8 cellular contexts compared by ENCODE assay signal in the genomic region with DNA sequence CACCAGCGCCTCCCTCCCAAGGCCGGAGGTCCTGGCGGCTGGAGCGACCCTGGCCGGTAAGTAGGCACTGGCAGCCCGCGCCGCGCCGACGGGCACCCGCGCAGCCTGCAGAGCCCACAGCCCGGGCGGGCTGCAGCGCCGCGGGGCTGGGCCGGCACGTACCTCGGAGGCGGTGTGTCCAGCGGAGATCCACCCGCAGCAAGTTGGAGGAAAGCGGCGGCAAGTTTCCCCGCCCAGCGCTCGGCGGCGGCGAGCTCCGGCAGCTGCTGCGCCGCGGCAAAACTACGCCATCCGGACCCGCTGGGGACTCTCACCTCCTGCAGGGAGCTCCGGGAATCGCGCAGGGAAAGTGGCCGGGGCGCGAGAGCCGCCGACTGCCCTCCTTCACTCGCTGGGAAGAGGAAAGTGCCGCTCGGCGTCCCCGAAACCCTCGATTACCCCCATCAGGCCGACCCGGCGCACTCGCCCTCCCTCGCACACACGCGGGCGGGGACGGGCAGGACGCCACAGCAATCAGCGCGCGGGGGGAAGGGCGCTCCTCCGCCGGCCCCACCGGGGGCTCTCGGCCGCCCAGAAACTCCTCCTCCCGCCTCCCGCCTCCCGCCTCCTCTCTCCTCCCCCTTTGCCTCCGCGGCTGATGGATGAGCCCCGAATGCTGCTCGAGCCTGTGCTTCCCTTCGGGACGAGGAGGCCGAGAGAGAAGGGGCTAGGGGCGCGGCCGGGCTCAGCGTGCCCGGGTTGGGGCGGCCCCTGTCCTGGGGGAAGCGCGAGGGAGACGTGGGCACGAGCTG. TPM values are rescaled to one million over a fixed set of nuclear protein-coding genes. Genes with fewer than 3 reads are reported as not detected.
DNase-seq lines count a peak whose midpoint lies in the region; ATAC-seq and TF ChIP-seq lines count a peak whose summit lies in the region.

A gene (minus strand): TSS at position 436 of the 791 bp plus-strand sequence. CDS start 24,620 bp downstream, outside the sequence.

- peaks cover 37% of the 10 kb centered on the region for H3K4me1 ChIP-seq in CD4-positive, alpha-beta memory T cell (ENCODE audit: insufficient read depth, low read length)
- peaks cover 13 to 56% (median 52%) of the 10 kb centered on the region in 4 donors for H3K4me1 ChIP-seq in esophagus muscularis mucosa

- POLR2A ChIA-PET in CD4-positive, alpha-beta memory T cell (lab: Charles Lee; ENCODE audit: partially characterized antibody), result interaction anchor here (0.6 to 5.5 kb wide), 17 partner anchors 10 to 864 kb away, joined by 3 to 49 read pairs (median 4); a partner anchor contains a TSS

- no peaks in the 10 kb centered on the region for H3K9me3 ChIP-seq in CD4-positive, alpha-beta memory T cell (ENCODE audit: control insufficient read depth in 1 of 2, low read length in 2 of 2)
- no peaks in the 10 kb centered on the region for H3K9me3 ChIP-seq in esophagus muscularis mucosa

- H3K36me3 Mint-ChIP-seq in CD4-positive, alpha-beta memory T cell, result peaks cover 0 to 14% of the 10 kb centered on the region in 2 donors
- H3K36me3 Mint-ChIP-seq in activated T-cell treated with anti-CD3 and anti-CD28 coated beads, Interleukin-2, amount 50 U/mL, for 72 hours (ENCODE audit: insufficient read depth in 2 of 2), result peaks cover 0 to 2% of the 10 kb centered on the region in 2 donors

- CTCF ChIA-PET in CD4-positive, alpha-beta memory T cell (lab: Charles Lee; ENCODE audit: partially characterized antibody), result interaction anchor here (0.7 to 4.6 kb wide), 18 partner anchors 12 to 604 kb away, joined by 3 to 73 read pairs (median 5); no protein-coding TSS in a partner anchor

- intact Hi-C loops in CD4-positive, alpha-beta memory T cell (cut with micrococcal nuclease), result loop anchor here (1.0 kb wide), 1 partner anchor 330 kb away; no protein-coding TSS in a partner anchor
- intact Hi-C loops in esophagus muscularis mucosa (cut with DNase I), result loop anchor here (5.0 kb wide), 1 partner anchor 154 kb away; no protein-coding TSS in a partner anchor

- H3K4me3 ChIP-seq in CD4-positive, alpha-beta memory T cell (ENCODE audit: low read length in 2 of 2), result peak within 1 kb of the TSS; percentile 67 to 87
- H3K4me3 ChIP-seq in HL-60 (replicated peaks; ENCODE audit: insufficient read depth, low read length), result peak within 1 kb of the TSS; percentile 47
- H3K4me3 ChIP-seq in esophagus muscularis mucosa, result peak within 1 kb of the TSS; percentile 72 to 88 (median 83)

- TF ChIP-seq EP300 in esophagus muscularis mucosa (IDR thresholded peaks at IDR 0.05), result no peak

- H3K27me3 Mint-ChIP-seq in CD4-positive, alpha-beta memory T cell, result no peaks in the 10 kb centered on the region
- peaks cover 20% of the 10 kb centered on the region for H3K27me3 Mint-ChIP-seq in activated T-cell treated with anti-CD3 and anti-CD28 coated beads, Interleukin-2, amount 50 U/mL, for 72 hours (ENCODE audit: low read depth)

- H3K4me3 Mint-ChIP-seq in CD4-positive, alpha-beta memory T cell, result peak within 1 kb of the TSS; percentile 94 to 99 (median 97)
- H3K4me3 Mint-ChIP-seq in activated T-cell treated with anti-CD3 and anti-CD28 coated beads, Interleukin-2, amount 50 U/mL, for 72 hours, result peak within 1 kb of the TSS; percentile 95

- ATAC-seq in GM19455 (IDR thresholded peaks at IDR 0.05; ENCODE audit: unreplicated experiment), result peak; percentile 79
- ATAC-seq in activated T-cell treated with anti-CD3 and anti-CD28 coated beads, Interleukin-2, amount 50 U/mL, for 72 hours (replicated peaks in 1 of 2), result peak; percentile 78 to 79

- peak within 1 kb of the TSS; percentile 65 for H3K27ac ChIP-seq in CD4-positive, alpha-beta memory T cell (ENCODE audit: low read depth, low read length)
- H3K27ac ChIP-seq in HL-60 (replicated peaks), result no peak within 1 kb of the TSS
- peak within 1 kb of the TSS; percentile 92 to 99 (median 98) for H3K27ac ChIP-seq in esophagus muscularis mucosa (replicated peaks in 1 of 4)

- no peaks in the 10 kb centered on the region for H3K36me3 ChIP-seq in CD4-positive, alpha-beta memory T cell (ENCODE audit: insufficient read depth, low read length)
- no peaks in the 10 kb centered on the region for H3K36me3 ChIP-seq in esophagus muscularis mucosa

- TF ChIP-seq CTCF in HL-60 (IDR thresholded peaks at IDR 0.05; ENCODE audit: insufficient read depth, low read length), result no peak
- peak; percentile 44 to 68 (median 47) for TF ChIP-seq CTCF in esophagus muscularis mucosa (IDR thresholded peaks at IDR 0.05)

- peaks cover 30 to 52% (median 39%) of the 10 kb centered on the region in 4 donors for H3K4me1 Mint-ChIP-seq in CD4-positive, alpha-beta memory T cell
- peaks cover 56% of the 10 kb centered on the region for H3K4me1 Mint-ChIP-seq in activated T-cell treated with anti-CD3 and anti-CD28 coated beads, Interleukin-2, amount 50 U/mL, for 72 hours (ENCODE audit: low read depth)

- H3K9me3 Mint-ChIP-seq in CD4-positive, alpha-beta memory T cell, result no peaks in the 10 kb centered on the region
- no peaks in the 10 kb centered on the region for H3K9me3 Mint-ChIP-seq in activated T-cell treated with anti-CD3 and anti-CD28 coated beads, Interleukin-2, amount 50 U/mL, for 72 hours

- H3K27ac Mint-ChIP-seq in CD4-positive, alpha-beta memory T cell, result peak within 1 kb of the TSS; percentile 84 to 97 (median 94)
- peak within 1 kb of the TSS; percentile 83 for H3K27ac Mint-ChIP-seq in activated T-cell treated with anti-CD3 and anti-CD28 coated beads, Interleukin-2, amount 50 U/mL, for 72 hours

- H3K27me3 ChIP-seq in CD4-positive, alpha-beta memory T cell (ENCODE audit: insufficient read depth, low read length), result no peaks in the 10 kb centered on the region
- peaks cover 29% of the 10 kb centered on the region for H3K27me3 ChIP-seq in HL-60 (ENCODE audit: insufficient read depth, poor library complexity, severe bottlenecking)
- H3K27me3 ChIP-seq in esophagus muscularis mucosa, result no peaks in the 10 kb centered on the region

- TF ChIP-seq POLR2A in esophagus muscularis mucosa (IDR thresholded peaks at IDR 0.05; ENCODE audit: low read depth), result peak; percentile 46

- peak; percentile 78 to 81 (median 80) for DNase-seq in CD4-positive, alpha-beta memory T cell
- DNase-seq in HL-60 (ENCODE audit: low read depth in 1 of 2, low spot score in 1 of 2) (peak; percentile 6 to 43), OCI-M1 (lab: John Stamatoyannopoulos, UW) (peak; percentile 81), esophagus muscularis mucosa (ENCODE audit: extremely low spot score) (peak; percentile 98), myocyte (ENCODE audit: low read depth) (peak; percentile 92)
- peak; percentile 79 to 80 for DNase-seq in activated T-cell treated with anti-CD3 and anti-CD28 coated beads, Interleukin-2, amount 50 U/mL, for 72 hours
- DNase-seq in stimulated activated CD8-positive, alpha-beta memory T cell treated with anti-CD3 and anti-CD28 coated beads, Interleukin-7, amount 100 ng/mL, for 4 hours (ENCODE audit: low read depth in 2 of 2), result peak; percentile 55 to 80

- no CpG with 5 or more reads among the region's 92 CpGs for WGBS in esophagus muscularis mucosa

RNA-seq across cellular contexts. Expression of the gene that starts here (rescaled TPM):
- total RNA-seq in CD4-positive, alpha-beta memory T cell, result 10 to 100 TPM; 44.4 to 47.3 TPM
- 10 to 100 TPM; 34.5 to 40.2 TPM for polyA plus RNA-seq in CD4-positive, alpha-beta memory T cell
- total RNA-seq in activated T-cell treated with anti-CD3 and anti-CD28 coated beads, Interleukin-2, amount 50 U/mL, for 72 hours, result 1 to 10 TPM; 8.1 to 9.7 TPM
- total RNA-seq in esophagus muscularis mucosa, result 100 to 1,000 TPM; 176 to 262 (median 188) TPM
- 2.5 and 2.7 TPM in 2 replicates for total RNA-seq in myocyte
- polyA plus RNA-seq in myocyte (2012), result 0.40 TPM

Comparison
In these comparisons a context has a peak if more than half of its experiments do, and no peak if none do; other contexts are left out.
1. RNA of the gene that starts here (total RNA-seq): 176 to 262 TPM in esophagus muscularis mucosa and 44.4 to 47.3 TPM in CD4-positive, alpha-beta memory T cell; 8.1 to 9.7 TPM in activated T-cell treated with anti-CD3 and anti-CD28 coated beads, Interleukin-2, amount 50 U/mL, for 72 hours and 2.5 to 2.7 TPM in myocyte; every median in the first group is over 4 times any median in the second.
2. DNase-seq: peak in every context shown above with its lines; median percentile 98 in esophagus muscularis mucosa; 92 in myocyte; 81 in OCI-M1; 80 in CD4-positive, alpha-beta memory T cell; 80 in activated T-cell treated with anti-CD3 and anti-CD28 coated beads, Interleukin-2, amount 50 U/mL, for 72 hours; 68 in stimulated activated CD8-positive, alpha-beta memory T cell treated with anti-CD3 and anti-CD28 coated beads, Interleukin-7, amount 100 ng/mL, for 4 hours; 24 in HL-60.
3. Peak in every context shown above with its lines, with median percentiles within 50 percentile points of each other: H3K4me3 ChIP-seq.